Comparison of ENCODE assay signal across 11 cellular contexts in genomic region chr19:18856385-18857126, GRCh38. TPM values are rescaled to one million over a fixed set of nuclear protein-coding genes. Genes with fewer than 3 reads are reported as not detected.
DNase-seq lines count a peak whose midpoint lies in the region; ATAC-seq, FAIRE-seq and TF ChIP-seq lines count a peak whose summit lies in the region.
"Had no signal": no experiment of that assay in that cellular context is flagged by ENCODE, and none has a peak within 500 bp of the region (broad histone marks: within the 10 kb centered on the region; RNA-seq: fewer than 3 reads in every experiment).

No MANE protein-coding gene starts in this region.

- no peaks in the 10 kb centered on the region for H3K27me3 Mint-ChIP-seq in astrocyte (ENCODE audit: low read depth, unreplicated experiment)
- H3K27me3 Mint-ChIP-seq: activated naive CD8-positive, alpha-beta T cell had no signal

- H3K4me2 ChIP-seq in HCT116 (ENCODE audit: low read length) = no peak overlapping the region
- no peak overlapping the region for H3K4me2 ChIP-seq in astrocyte (ENCODE audit: low read length)

- H2AFZ ChIP-seq in HCT116 (ENCODE audit: low read depth, low read length, poor library complexity, severe bottlenecking) (no peak overlapping the region), astrocyte (ENCODE audit: low read depth, low read length) (no peak overlapping the region)

- TF ChIP-seq POLR2A in HCT116 (IDR thresholded peaks at IDR 0.05; ENCODE audit: borderline replicate concordance, extremely low read depth, insufficient read depth, insufficient read length) = no peak

- H3K4me1 ChIP-seq in HCT116 (ENCODE audit: control insufficient read depth in 1 of 2, insufficient read depth in 2 of 2, low read length in 2 of 2) (no peaks in the 10 kb centered on the region; a peak in 1 of 4 replicates), astrocyte (ENCODE audit: insufficient read depth, low read length) (no peaks in the 10 kb centered on the region)

- H3K36me3 Mint-ChIP-seq in astrocyte (ENCODE audit: low read depth, unreplicated experiment) = peaks cover 24% of the 10 kb centered on the region
- H3K36me3 Mint-ChIP-seq: activated naive CD8-positive, alpha-beta T cell had no signal

- no peak overlapping the region for H3K4me3 Mint-ChIP-seq in astrocyte (ENCODE audit: unreplicated experiment)
- H3K4me3 Mint-ChIP-seq: activated naive CD8-positive, alpha-beta T cell had no signal

- H3K79me2 ChIP-seq in HCT116 (ENCODE audit: insufficient read depth, low read length) = peaks cover 56% of the 10 kb centered on the region; the same call in 1 of the 2 replicates
- H3K79me2 ChIP-seq in astrocyte (ENCODE audit: insufficient read depth, low read length) = peaks cover 18% of the 10 kb centered on the region

- H3K4me3 ChIP-seq in HCT116 (replicated peaks in 1 of 2; ENCODE audit: low read depth in 1 of 2, low read length in 2 of 2) (no peak overlapping the region), astrocyte (ENCODE audit: insufficient read depth, low read depth, low read length) (no peak overlapping the region)

- DNase-seq in 8988T (peak; percentile 92), HCT116 (ENCODE audit: low read depth, low spot score) (no peak), astrocyte (ENCODE audit: low read depth) (no peak), islet precursor cell (peak; percentile 75), GM20000 (ENCODE audit: low spot score) (no peak), dedifferentiated amniotic fluid mesenchymal stem cell (ENCODE audit: extremely low spot score) (no peak)
- DNase-seq in NK-92 treated with Interleukin-12 subunit alpha and Interleukin-12 subunit beta, amount 100 ng/mL, for 24 hours (lab: John Stamatoyannopoulos, UW) = no peak
- DNase-seq: NCI-H510A; stimulated activated naive CD8-positive, alpha-beta T cell treated with anti-CD3 and anti-CD28 coated beads, Interleukin-15, Interleukin-2, amounts not matched to agents 100 U/mL and 50 U/mL, for 24 hours had no signal

- H4K20me1 ChIP-seq in HCT116 (ENCODE audit: insufficient read depth) (no peaks in the 10 kb centered on the region), astrocyte (ENCODE audit: insufficient read depth, low read length) (peaks cover 91% of the 10 kb centered on the region)

- no peak overlapping the region for H3K9ac ChIP-seq in HCT116 (ENCODE audit: low read length)
- no peak overlapping the region for H3K9ac ChIP-seq in astrocyte (ENCODE audit: low read length)

- no peak for FAIRE-seq in astrocyte (lab: Jason Lieb, UNC)

- H3K27ac ChIP-seq in HCT116 (ENCODE audit: low read depth, low read length) = no peak overlapping the region
- H3K27ac ChIP-seq in astrocyte (ENCODE audit: low read depth, low read length) = no peak overlapping the region

- intact Hi-C loops in HCT116 (cut with micrococcal nuclease) = no loop called here

- CTCF ChIA-PET in HCT116 (lab: Charles Lee) = interaction anchor here (1.2 to 1.8 kb wide), 2 partner anchors 9 to 10 kb away, joined by 3 to 6 read pairs; no protein-coding TSS in a partner anchor

- no peaks in the 10 kb centered on the region for H3K9me3 ChIP-seq in HCT116 (ENCODE audit: control insufficient read depth in 1 of 2, insufficient read depth in 1 of 2, low read depth in 1 of 2, low read length in 2 of 2)
- no peaks in the 10 kb centered on the region for H3K9me3 ChIP-seq in astrocyte (ENCODE audit: insufficient read depth, low read depth, low read length)

- peak overlapping the region; percentile 53 for H3K27ac Mint-ChIP-seq in astrocyte (ENCODE audit: unreplicated experiment)
- H3K27ac Mint-ChIP-seq: activated naive CD8-positive, alpha-beta T cell had no signal

- peak; percentile 35 for TF ChIP-seq RAD21 in HCT116 (IDR thresholded peaks at IDR 0.05; ENCODE audit: low read depth)

- BruUV-seq in HCT116 (replicated peaks; lab: Mats Ljungman, UMichigan) = no TSS peak

- no peaks in the 10 kb centered on the region for H3K9me3 Mint-ChIP-seq in astrocyte (ENCODE audit: unreplicated experiment)

- H3K4me1 Mint-ChIP-seq in astrocyte (ENCODE audit: low read depth, unreplicated experiment) = no peaks in the 10 kb centered on the region

- POLR2A ChIA-PET in HCT116 (lab: Charles Lee) = no interaction called here

- ATAC-seq in HCT116 (peak; percentile 68), HG03521 (IDR thresholded peaks at IDR 0.05; ENCODE audit: unreplicated experiment) (no peak)
- ATAC-seq: stimulated activated naive CD8-positive, alpha-beta T cell treated with anti-CD3 and anti-CD28 coated beads, Interleukin-15, Interleukin-2, amounts not matched to agents 100 U/mL and 50 U/mL, for 24 hours had no signal

- RAD21 ChIA-PET in HCT116 (lab: Charles Lee; ENCODE audit: low non-redundant PET in 1 of 2, low total read pairs in 2 of 2, uncharacterized antibody in 2 of 2, unreplicated experiment in 2 of 2) = no interaction called here

- no peaks in the 10 kb centered on the region for H3K9me2 ChIP-seq in HCT116 (ENCODE audit: insufficient read depth)

- H3K27me3 ChIP-seq in HCT116 (ENCODE audit: insufficient read depth, low read length) (no peaks in the 10 kb centered on the region), astrocyte (ENCODE audit: insufficient read depth, low read length) (no peaks in the 10 kb centered on the region)

- H3K36me3 ChIP-seq in HCT116 (ENCODE audit: control insufficient read depth in 1 of 2, insufficient read depth in 2 of 2, low read length in 2 of 2) (peaks cover 66 to 83% of the 10 kb centered on the region in 2 experiments), astrocyte (ENCODE audit: insufficient read depth, low read length) (peaks cover 39% of the 10 kb centered on the region)

- peak in 2 of 3 experiments; percentile 31 to 40; a peak in 4 of 6 replicates for TF ChIP-seq CTCF in HCT116 (IDR thresholded peaks at IDR 0.05 in 2 of 3, conservative IDR thresholded peaks at IDR 0.05 in 1 of 3; ENCODE audit: borderline replicate concordance in 1 of 3, insufficient read depth in 1 of 3, low read depth in 2 of 3, low read length in 2 of 3)
- peak; percentile 26 for TF ChIP-seq CTCF in astrocyte (IDR thresholded peaks at IDR 0.05; ENCODE audit: insufficient read depth, low read depth, low read length)
- no peak for TF ChIP-seq CTCF in GM20000 (IDR thresholded peaks at IDR 0.05; ENCODE audit: extremely low read depth, missing control alignments)

TF ChIP-seq in HCT116, 20 proteins besides CTCF, POLR2A, EP300 and RAD21:
- TF ChIP-seq ZNF274 (IDR thresholded peaks at IDR 0.05; ENCODE audit: low read depth, low read length) (no peak), EZH2 (IDR thresholded peaks at IDR 0.05) (no peak), CEBPB (IDR thresholded peaks at IDR 0.05; ENCODE audit: low read depth) (no peak), SP1 (IDR thresholded peaks at IDR 0.05; ENCODE audit: low read depth) (no peak), MAX (IDR thresholded peaks at IDR 0.05) (no peak), EGR1 (IDR thresholded peaks at IDR 0.05; ENCODE audit: low read depth) (no peak), YY1 (IDR thresholded peaks at IDR 0.05; ENCODE audit: extremely low read depth, insufficient replicate concordance, low read depth, low read length) (no peak), TCF7L2 (IDR thresholded peaks at IDR 0.05; ENCODE audit: borderline replicate concordance, extremely low read depth, insufficient read depth, insufficient read length) (no peak), EZH2phosphoT487 (IDR thresholded peaks at IDR 0.05; ENCODE audit: borderline replicate concordance) (no peak), ATF3 (IDR thresholded peaks at IDR 0.05) (no peak), ELF1 (IDR thresholded peaks at IDR 0.05; ENCODE audit: borderline replicate concordance, low read depth) (no peak), CBX3 (IDR thresholded peaks at IDR 0.05; ENCODE audit: low read depth) (no peak)

RNA-seq across cellular contexts. Expression of gene UPF1, which starts 24.8 kb away (rescaled TPM):
- total RNA-seq in HCT116 (2021; ENCODE audit: unreplicated experiment) (78.5 TPM), astrocyte (48.6 and 57.8 TPM in 2 replicates)
- 41.7 and 42.1 TPM in 2 replicates for polyA plus RNA-seq in HCT116 (2012)

RNA-seq across cellular contexts. Expression of gene CERS1, which starts 39.4 kb away (rescaled TPM):
- 0.96 TPM for total RNA-seq in HCT116 (2021; ENCODE audit: unreplicated experiment)
- 0.55 and 0.76 TPM in 2 replicates for polyA plus RNA-seq in HCT116 (2012)
- total RNA-seq in astrocyte = 4.9 and 6.8 TPM in 2 replicates

Comparison
In these comparisons a context has a peak if more than half of its experiments do, and no peak if none do; other contexts are left out.
1. DNase-seq: peak in 8988T (single experiment) and islet precursor cell (single experiment); none in HCT116 (single experiment), astrocyte (single experiment), NK-92 treated with Interleukin-12 subunit alpha and Interleukin-12 subunit beta, amount 100 ng/mL, for 24 hours (single experiment), GM20000 (single experiment) and dedifferentiated amniotic fluid mesenchymal stem cell (single experiment).